8 cellular contexts compared by ENCODE assay signal in genomic region chrX:153926594-153926862, GRCh38. TPM values are rescaled to one million over a fixed set of nuclear protein-coding genes. Genes with fewer than 3 reads are reported as not detected.
DNase-seq lines count a peak whose midpoint lies in the region; ATAC-seq, FAIRE-seq and TF ChIP-seq lines count a peak whose summit lies in the region.

No MANE protein-coding gene starts in this region.

- no peak overlapping the region for H2AFZ ChIP-seq in astrocyte (ENCODE audit: low read depth, low read length)

- peaks cover 26% of the 10 kb centered on the region for H3K36me3 ChIP-seq in BLaER1
- H3K36me3 ChIP-seq in astrocyte (ENCODE audit: insufficient read depth, low read length), result no peaks in the 10 kb centered on the region
- peaks cover 0 to 7% of the 10 kb centered on the region in 2 donors for H3K36me3 ChIP-seq in muscle layer of duodenum (ENCODE audit: control insufficient read depth in 1 of 2, insufficient read depth in 2 of 2, low read length in 2 of 2)

- H4K20me1 ChIP-seq in BLaER1, result peaks cover 98% of the 10 kb centered on the region
- H4K20me1 ChIP-seq in astrocyte (ENCODE audit: insufficient read depth, low read length), result no peaks in the 10 kb centered on the region

- no peaks in the 10 kb centered on the region for H3K4me1 Mint-ChIP-seq in astrocyte (ENCODE audit: low read depth, unreplicated experiment)

- H3K4me1 ChIP-seq in BLaER1 (peaks cover 93% of the 10 kb centered on the region), astrocyte (ENCODE audit: insufficient read depth, low read length) (peaks cover 8% of the 10 kb centered on the region), muscle layer of duodenum (ENCODE audit: control insufficient read depth in 1 of 2, insufficient read depth in 2 of 2, low read length in 2 of 2) (peaks cover 0 to 32% of the 10 kb centered on the region in 2 donors)

- no peak for FAIRE-seq in astrocyte (lab: Jason Lieb, UNC)

- no peaks in the 10 kb centered on the region for H3K9me3 Mint-ChIP-seq in astrocyte (ENCODE audit: unreplicated experiment)

- H3K4me3 ChIP-seq in BLaER1 (peak overlapping the region; percentile 70), astrocyte (ENCODE audit: insufficient read depth, low read depth, low read length) (no peak overlapping the region), muscle layer of duodenum (ENCODE audit: low read depth in 1 of 2, low read length in 2 of 2) (peak overlapping the region; percentile 59 to 75)

- H3K9ac ChIP-seq in BLaER1 (peak overlapping the region; percentile 97), astrocyte (ENCODE audit: low read length) (no peak overlapping the region)

- no peak for TF ChIP-seq CTCF in astrocyte (IDR thresholded peaks at IDR 0.05; ENCODE audit: insufficient read depth, low read depth, low read length)

- peaks cover 2% of the 10 kb centered on the region for H3K79me2 ChIP-seq in astrocyte (ENCODE audit: insufficient read depth, low read length)

- H3K9me3 ChIP-seq in BLaER1 (no peaks in the 10 kb centered on the region), astrocyte (ENCODE audit: insufficient read depth, low read depth, low read length) (no peaks in the 10 kb centered on the region), muscle layer of duodenum (ENCODE audit: control insufficient read depth in 1 of 2, low read length in 2 of 2) (no peaks in the 10 kb centered on the region)

- ATAC-seq in HG03175 (IDR thresholded peaks at IDR 0.05; ENCODE audit: unreplicated experiment) (peak; percentile 0), HG03045 (IDR thresholded peaks at IDR 0.05; ENCODE audit: unreplicated experiment) (no peak), GM21360 (IDR thresholded peaks at IDR 0.05; ENCODE audit: unreplicated experiment) (no peak), HG03139 (IDR thresholded peaks at IDR 0.05; ENCODE audit: unreplicated experiment) (no peak)

- H3K36me3 Mint-ChIP-seq in astrocyte (ENCODE audit: low read depth, unreplicated experiment), result no peaks in the 10 kb centered on the region

- peaks cover 61% of the 10 kb centered on the region for H3K27me3 ChIP-seq in BLaER1
- H3K27me3 ChIP-seq in astrocyte (ENCODE audit: insufficient read depth, low read length), result no peaks in the 10 kb centered on the region
- H3K27me3 ChIP-seq in muscle layer of duodenum (ENCODE audit: low read depth, low read length), result no peaks in the 10 kb centered on the region

- H3K27ac ChIP-seq in BLaER1 (peak overlapping the region; percentile 99), astrocyte (ENCODE audit: low read depth, low read length) (no peak overlapping the region), muscle layer of duodenum (ENCODE audit: low read length) (peak overlapping the region; percentile 89)

- H3K27ac Mint-ChIP-seq in astrocyte (ENCODE audit: unreplicated experiment), result no peak overlapping the region

- no peak for DNase-seq in astrocyte (ENCODE audit: low read depth)
- no peak for DNase-seq in ecto neural progenitor cell (ENCODE audit: low spot score)

- peak overlapping the region; percentile 99 for H3K4me2 ChIP-seq in BLaER1
- peak overlapping the region; percentile 89 for H3K4me2 ChIP-seq in astrocyte (ENCODE audit: low read length)

- no peak overlapping the region for H3K4me3 Mint-ChIP-seq in astrocyte (ENCODE audit: unreplicated experiment)

- H3K27me3 Mint-ChIP-seq in astrocyte (ENCODE audit: low read depth, unreplicated experiment), result no peaks in the 10 kb centered on the region

RNA-seq across cellular contexts. Expression of gene ARHGAP4, which starts 0.5 kb away (rescaled TPM):
- total RNA-seq in astrocyte, result 3.9 and 4.3 TPM in 2 replicates

RNA-seq across cellular contexts. Expression of gene NAA10, which starts 8.3 kb away (rescaled TPM):
- 134 and 144 TPM in 2 replicates for total RNA-seq in astrocyte

RNA-seq across cellular contexts. Expression of gene RENBP, which starts 17.9 kb away (rescaled TPM):
- total RNA-seq in astrocyte, result 1.7 and 2.2 TPM in 2 replicates

RNA-seq across cellular contexts. Expression of gene AVPR2, which starts 22.1 kb away (rescaled TPM):
- total RNA-seq in astrocyte, result not detected in 2 replicates

RNA-seq across cellular contexts. Expression of gene L1CAM, which starts 40.6 kb away (rescaled TPM):
- total RNA-seq in astrocyte, result 347 and 353 TPM in 2 replicates
